Comparison of ENCODE assay signal across 9 cellular contexts in the genomic region with DNA sequence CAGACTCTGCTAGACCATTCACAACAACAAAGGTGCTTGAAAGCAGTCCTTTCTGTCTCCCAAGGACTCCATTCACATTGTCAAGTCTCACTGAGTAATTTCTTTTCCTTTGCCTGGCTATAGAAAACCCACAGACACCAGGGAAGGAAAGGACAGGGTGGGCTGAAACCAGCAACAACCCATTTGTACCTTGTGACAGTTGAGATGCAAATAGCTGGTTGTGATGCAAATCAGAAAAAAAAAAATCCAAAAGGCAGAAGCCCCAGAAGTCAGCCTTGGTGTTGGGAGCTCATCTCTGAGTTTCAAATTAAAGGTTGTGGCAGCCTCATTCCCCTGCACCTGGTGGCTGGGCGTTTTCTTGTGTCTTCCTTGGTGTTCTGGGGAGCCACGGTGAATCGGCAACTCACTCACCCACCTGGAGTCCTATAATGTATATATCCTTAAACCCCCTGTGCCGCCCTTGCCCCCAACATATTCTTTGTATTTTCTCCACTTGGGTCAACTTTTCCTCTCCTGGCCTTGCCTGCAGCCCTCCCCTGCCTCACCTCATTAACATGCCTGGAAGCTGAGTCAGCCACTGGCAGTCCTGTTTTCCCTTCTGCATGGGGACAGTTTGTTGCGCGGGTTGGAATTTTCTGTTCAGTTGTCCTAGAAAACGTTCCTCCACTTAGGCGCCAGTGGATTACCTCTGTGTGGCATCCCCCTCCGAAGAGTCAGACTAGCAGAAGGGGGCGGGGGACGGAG.
DNase-seq lines count a peak whose midpoint lies in the region; ATAC-seq, FAIRE-seq and TF ChIP-seq lines count a peak whose summit lies in the region.
"Had no signal": no experiment of that assay in that cellular context is flagged by ENCODE, and none has a peak within 500 bp of the region (broad histone marks: within the 10 kb centered on the region; RNA-seq: fewer than 3 reads in every experiment).

No MANE protein-coding gene starts in this region.

- peaks cover 11% of the 10 kb centered on the region for H3K27me3 Mint-ChIP-seq in stimulated activated naive CD8-positive, alpha-beta T cell treated with anti-CD3 and anti-CD28 coated beads, Interleukin-15, amount 100 ng/mL, for 72 hours
- H3K27me3 Mint-ChIP-seq in activated T-helper 1 cell treated with anti-CD3 and anti-CD28 coated beads, Interleukin-12 subunit alpha, Interleukin-12 subunit beta, Interleukin-2, Interleukin-4 antibody, amounts not matched to agents 30 ng/mL and 10 ng/mL and 1 ng/mL, durations not matched to agents 14 hours and 24 hours and 36 hours (ENCODE audit: insufficient read depth) = peaks cover 2% of the 10 kb centered on the region
- H3K27me3 Mint-ChIP-seq in stimulated activated memory B cell treated with anti-CD40 and anti-IgM and Interleukin-4, amounts not matched to agents 10 μg/mL and 1 μg/mL and 100 μg/mL, for 72 hours = peaks cover 20% of the 10 kb centered on the region
- H3K27me3 Mint-ChIP-seq: activated naive CD8-positive, alpha-beta T cell treated with anti-CD3 and anti-CD28 coated beads for 36 hours had no signal

- in situ Hi-C loops in astrocyte of the spinal cord (cut with HindIII; ENCODE audit: low sequenced_read_pairs) = no loop called here

- no peaks in the 10 kb centered on the region for H3K9me3 ChIP-seq in HEK293 (ENCODE audit: control insufficient read depth, insufficient read depth, low read depth, low read length)
- no peaks in the 10 kb centered on the region for H3K9me3 ChIP-seq in iPS-15b (ENCODE audit: control insufficient read depth, insufficient read depth, low read length)
- H3K9me3 ChIP-seq in small intestine (ENCODE audit: control insufficient read depth, low read depth) = no peaks in the 10 kb centered on the region

- no peaks in the 10 kb centered on the region for H3K36me3 Mint-ChIP-seq in activated T-helper 1 cell treated with anti-CD3 and anti-CD28 coated beads, Interleukin-12 subunit alpha, Interleukin-12 subunit beta, Interleukin-2, Interleukin-4 antibody, amounts not matched to agents 30 ng/mL and 10 ng/mL and 1 ng/mL, durations not matched to agents 14 hours and 24 hours and 36 hours (ENCODE audit: low read depth)
- no peaks in the 10 kb centered on the region for H3K36me3 Mint-ChIP-seq in stimulated activated memory B cell treated with anti-CD40 and anti-IgM and Interleukin-4, amounts not matched to agents 10 μg/mL and 1 μg/mL and 100 μg/mL, for 72 hours
- H3K36me3 Mint-ChIP-seq: activated naive CD8-positive, alpha-beta T cell treated with anti-CD3 and anti-CD28 coated beads for 36 hours had no signal

- H3K27ac ChIP-seq in HEK293 (ENCODE audit: extremely low read depth, low read depth, low read length) (no peak overlapping the region), small intestine (ENCODE audit: low read depth in 1 of 2, low read length in 1 of 2) (no peak overlapping the region)

- CTCF ChIA-PET in HEK293 (lab: Yijun Ruan, JAX) = interaction anchor here (1.1 to 4.3 kb wide), 5 partner anchors 12 to 303 kb away, joined by 3 to 39 read pairs (median 5); partner anchors contain the start of gene SLC29A3

- H3K4me1 Mint-ChIP-seq in stimulated activated naive CD8-positive, alpha-beta T cell treated with anti-CD3 and anti-CD28 coated beads, Interleukin-15, amount 100 ng/mL, for 72 hours = no peaks in the 10 kb centered on the region
- no peaks in the 10 kb centered on the region for H3K4me1 Mint-ChIP-seq in activated T-helper 1 cell treated with anti-CD3 and anti-CD28 coated beads, Interleukin-12 subunit alpha, Interleukin-12 subunit beta, Interleukin-2, Interleukin-4 antibody, amounts not matched to agents 30 ng/mL and 10 ng/mL and 1 ng/mL, durations not matched to agents 14 hours and 24 hours and 36 hours (ENCODE audit: low read depth)
- peaks cover 20% of the 10 kb centered on the region for H3K4me1 Mint-ChIP-seq in stimulated activated memory B cell treated with anti-CD40 and anti-IgM and Interleukin-4, amounts not matched to agents 10 μg/mL and 1 μg/mL and 100 μg/mL, for 72 hours

- H3K9me3 Mint-ChIP-seq in stimulated activated naive CD8-positive, alpha-beta T cell treated with anti-CD3 and anti-CD28 coated beads, Interleukin-15, amount 100 ng/mL, for 72 hours = no peaks in the 10 kb centered on the region
- H3K9me3 Mint-ChIP-seq in activated T-helper 1 cell treated with anti-CD3 and anti-CD28 coated beads, Interleukin-12 subunit alpha, Interleukin-12 subunit beta, Interleukin-2, Interleukin-4 antibody, amounts not matched to agents 30 ng/mL and 10 ng/mL and 1 ng/mL, durations not matched to agents 14 hours and 24 hours and 36 hours = no peaks in the 10 kb centered on the region
- no peaks in the 10 kb centered on the region for H3K9me3 Mint-ChIP-seq in stimulated activated memory B cell treated with anti-CD40 and anti-IgM and Interleukin-4, amounts not matched to agents 10 μg/mL and 1 μg/mL and 100 μg/mL, for 72 hours
- H3K9me3 Mint-ChIP-seq: activated naive CD8-positive, alpha-beta T cell treated with anti-CD3 and anti-CD28 coated beads for 36 hours had no signal

- WGBS in small intestine, 3 donors = 52 to 66% (median 57%) methylated on average over 11 of the region's 11 CpGs

- POLR2A ChIA-PET in HEK293 (lab: Yijun Ruan, JAX) = interaction anchor here (1.3 kb wide), 1 partner anchor 245 kb away, joined by 3 read pairs; no protein-coding TSS in a partner anchor

- DNase-seq in astrocyte of the spinal cord (ENCODE audit: low read depth, low spot score) (peak; percentile 50), small intestine (peak; percentile 60)
- no peak for DNase-seq in stimulated activated naive CD8-positive, alpha-beta T cell treated with anti-CD3 and anti-CD28 coated beads, Interleukin-15, amount 100 ng/mL, for 72 hours
- no peak for DNase-seq in stimulated activated CD4-positive, alpha-beta T cell treated with anti-CD3 and anti-CD28 coated beads, Interleukin-4, amount 100 ng/mL, for 24 hours
- no peak for DNase-seq in activated T-helper 1 cell treated with anti-CD3 and anti-CD28 coated beads, Interleukin-12 subunit alpha, Interleukin-12 subunit beta, Interleukin-2, Interleukin-4 antibody, amounts not matched to agents 30 ng/mL and 10 ng/mL and 1 ng/mL, durations not matched to agents 14 hours and 24 hours and 36 hours (ENCODE audit: low spot score)
- DNase-seq: activated naive CD8-positive, alpha-beta T cell treated with anti-CD3 and anti-CD28 coated beads for 36 hours had no signal

- no peak for ATAC-seq in stimulated activated naive CD8-positive, alpha-beta T cell treated with anti-CD3 and anti-CD28 coated beads, Interleukin-15, amount 100 ng/mL, for 72 hours
- ATAC-seq in stimulated activated memory B cell treated with anti-CD40 and anti-IgM and Interleukin-4, amounts not matched to agents 10 μg/mL and 1 μg/mL and 100 μg/mL, for 72 hours = no peak

- H3K4me3 ChIP-seq in HEK293 (ENCODE audit: low read depth, low read length) (no peak overlapping the region), astrocyte of the spinal cord (ENCODE audit: low read depth, low read length) (no peak overlapping the region), iPS-15b (ENCODE audit: low read depth, low read length) (peak overlapping the region; percentile 4), small intestine (ENCODE audit: low read depth in 1 of 2, low read length in 2 of 2) (no peak overlapping the region)

- TF ChIP-seq CTCF in HEK293 (tag by site-specific recombination; IDR thresholded peaks at IDR 0.05) (no peak), astrocyte of the spinal cord (IDR thresholded peaks at IDR 0.05; ENCODE audit: low read depth, low read length) (no peak)

- no peak overlapping the region for H3K27ac Mint-ChIP-seq in stimulated activated naive CD8-positive, alpha-beta T cell treated with anti-CD3 and anti-CD28 coated beads, Interleukin-15, amount 100 ng/mL, for 72 hours
- no peak overlapping the region for H3K27ac Mint-ChIP-seq in activated T-helper 1 cell treated with anti-CD3 and anti-CD28 coated beads, Interleukin-12 subunit alpha, Interleukin-12 subunit beta, Interleukin-2, Interleukin-4 antibody, amounts not matched to agents 30 ng/mL and 10 ng/mL and 1 ng/mL, durations not matched to agents 14 hours and 24 hours and 36 hours
- no peak overlapping the region for H3K27ac Mint-ChIP-seq in stimulated activated memory B cell treated with anti-CD40 and anti-IgM and Interleukin-4, amounts not matched to agents 10 μg/mL and 1 μg/mL and 100 μg/mL, for 72 hours
- H3K27ac Mint-ChIP-seq: activated naive CD8-positive, alpha-beta T cell treated with anti-CD3 and anti-CD28 coated beads for 36 hours had no signal

- H3K4me1 ChIP-seq in HEK293 (ENCODE audit: control insufficient read depth, insufficient read depth, low read length) = no peaks in the 10 kb centered on the region
- H3K4me1 ChIP-seq in iPS-15b (ENCODE audit: control insufficient read depth, insufficient read depth, low read length) = peaks cover 33% of the 10 kb centered on the region
- H3K4me1 ChIP-seq in small intestine (ENCODE audit: control insufficient read depth in 2 of 2, insufficient read depth in 1 of 2, low read depth in 1 of 2, low read length in 1 of 2) = peaks cover 5% of the 10 kb centered on the region in 2 donors

- H3K27me3 ChIP-seq in iPS-15b (ENCODE audit: control insufficient read depth, insufficient read depth, low read length) (peaks cover 2% of the 10 kb centered on the region), small intestine (ENCODE audit: control insufficient read depth in 2 of 2, insufficient read depth in 2 of 2, low read length in 2 of 2) (no peaks in the 10 kb centered on the region)

- FAIRE-seq in small intestine (lab: Jason Lieb, UNC) = no peak

- H3K9ac ChIP-seq in iPS-15b (ENCODE audit: low read depth, low read length) = no peak overlapping the region

- no peak overlapping the region for H3K4me3 Mint-ChIP-seq in stimulated activated naive CD8-positive, alpha-beta T cell treated with anti-CD3 and anti-CD28 coated beads, Interleukin-15, amount 100 ng/mL, for 72 hours
- H3K4me3 Mint-ChIP-seq in activated T-helper 1 cell treated with anti-CD3 and anti-CD28 coated beads, Interleukin-12 subunit alpha, Interleukin-12 subunit beta, Interleukin-2, Interleukin-4 antibody, amounts not matched to agents 30 ng/mL and 10 ng/mL and 1 ng/mL, durations not matched to agents 14 hours and 24 hours and 36 hours = no peak overlapping the region
- no peak overlapping the region for H3K4me3 Mint-ChIP-seq in stimulated activated memory B cell treated with anti-CD40 and anti-IgM and Interleukin-4, amounts not matched to agents 10 μg/mL and 1 μg/mL and 100 μg/mL, for 72 hours
- H3K4me3 Mint-ChIP-seq: activated naive CD8-positive, alpha-beta T cell treated with anti-CD3 and anti-CD28 coated beads for 36 hours had no signal

- H3K36me3 ChIP-seq in HEK293 (ENCODE audit: control insufficient read depth in 2 of 2, insufficient read depth in 1 of 2, low read length in 2 of 2) (no peaks in the 10 kb centered on the region), iPS-15b (ENCODE audit: control insufficient read depth, insufficient read depth, low read length) (peaks cover 2% of the 10 kb centered on the region), small intestine (ENCODE audit: control insufficient read depth in 2 of 2, insufficient read depth in 2 of 2, low read length in 2 of 2) (no peaks in the 10 kb centered on the region)

- intact Hi-C loops in activated T-helper 1 cell treated with anti-CD3 and anti-CD28 coated beads, Interleukin-12 subunit alpha, Interleukin-12 subunit beta, Interleukin-2, Interleukin-4 antibody, amounts not matched to agents 30 ng/mL and 10 ng/mL and 1 ng/mL, durations not matched to agents 14 hours and 24 hours and 36 hours (cut with micrococcal nuclease) = no loop called here

Comparison
In these comparisons a context has a peak if more than half of its experiments do, and no peak if none do; other contexts are left out.
1. DNase-seq: peak in astrocyte of the spinal cord (single experiment) and small intestine (single experiment); none in stimulated activated naive CD8-positive, alpha-beta T cell treated with anti-CD3 and anti-CD28 coated beads, Interleukin-15, amount 100 ng/mL, for 72 hours (0 of 2), stimulated activated CD4-positive, alpha-beta T cell treated with anti-CD3 and anti-CD28 coated beads, Interleukin-4, amount 100 ng/mL, for 24 hours (single experiment) and activated T-helper 1 cell treated with anti-CD3 and anti-CD28 coated beads, Interleukin-12 subunit alpha, Interleukin-12 subunit beta, Interleukin-2, Interleukin-4 antibody, amounts not matched to agents 30 ng/mL and 10 ng/mL and 1 ng/mL, durations not matched to agents 14 hours and 24 hours and 36 hours (single experiment).